16 cellular contexts compared by ENCODE assay signal in genomic region chr15:80396094-80396493, GRCh38.
"Had no signal": no experiment of that assay in that cellular context is flagged by ENCODE, and none has a peak within 500 bp of the region (broad histone marks: within the 10 kb centered on the region; RNA-seq: fewer than 3 reads in every experiment).

No MANE protein-coding gene starts in this region.

- H3K4me3 Mint-ChIP-seq: naive B cell; stimulated activated effector memory CD8-positive, alpha-beta T cell treated with anti-CD3 and anti-CD28 coated beads, Interleukin-12 subunit alpha, Interleukin-12 subunit beta, amount 100 ng/mL, for 72 hours; type B pancreatic cell had no signal

- DNase-seq: cortex of kidney; dorsolateral prefrontal cortex; effector CD8-positive, alpha-beta T cell; heart left ventricle; hippocampal formation; left colon; mesendoderm; naive B cell; right cardiac atrium; stimulated activated CD4-positive, alpha-beta T cell treated with anti-CD3 and anti-CD28 coated beads, Interleukin-4, amount 100 ng/mL, for 1 hour; stimulated activated CD8-positive, alpha-beta memory T cell treated with anti-CD3 and anti-CD28 coated beads, Interleukin-4, amount 100 ng/mL, for 48 hours; stimulated activated naive CD8-positive, alpha-beta T cell treated with anti-CD3 and anti-CD28 coated beads, Interleukin-15, Interleukin-2, amounts not matched to agents 100 U/mL and 50 U/mL, for 24 hours; thyroid gland had no signal

- H3K4me1 Mint-ChIP-seq: naive B cell; stimulated activated effector memory CD8-positive, alpha-beta T cell treated with anti-CD3 and anti-CD28 coated beads, Interleukin-12 subunit alpha, Interleukin-12 subunit beta, amount 100 ng/mL, for 72 hours had no signal

- ATAC-seq: esophagus mucosa; heart left ventricle; left colon; right cardiac atrium; stimulated activated effector memory CD8-positive, alpha-beta T cell treated with anti-CD3 and anti-CD28 coated beads, Interleukin-12 subunit alpha, Interleukin-12 subunit beta, amount 100 ng/mL, for 72 hours; stimulated activated naive CD8-positive, alpha-beta T cell treated with anti-CD3 and anti-CD28 coated beads, Interleukin-15, Interleukin-2, amounts not matched to agents 100 U/mL and 50 U/mL, for 24 hours had no signal

- H3K27ac Mint-ChIP-seq: naive B cell; stimulated activated effector memory CD8-positive, alpha-beta T cell treated with anti-CD3 and anti-CD28 coated beads, Interleukin-12 subunit alpha, Interleukin-12 subunit beta, amount 100 ng/mL, for 72 hours; type B pancreatic cell had no signal

- H3K36me3 Mint-ChIP-seq: naive B cell; stimulated activated effector memory CD8-positive, alpha-beta T cell treated with anti-CD3 and anti-CD28 coated beads, Interleukin-12 subunit alpha, Interleukin-12 subunit beta, amount 100 ng/mL, for 72 hours; type B pancreatic cell had no signal

- H3K9me3 Mint-ChIP-seq: stimulated activated effector memory CD8-positive, alpha-beta T cell treated with anti-CD3 and anti-CD28 coated beads, Interleukin-12 subunit alpha, Interleukin-12 subunit beta, amount 100 ng/mL, for 72 hours; type B pancreatic cell had no signal
